Comparison of ENCODE assay signal across 30 cellular contexts in genomic region chr20:61268024-61268423, GRCh38. TPM values are rescaled to one million over a fixed set of nuclear protein-coding genes. Genes with fewer than 3 reads are reported as not detected.
"Had no signal": no experiment of that assay in that cellular context is flagged by ENCODE, and none has a peak within 500 bp of the region (broad histone marks: within the 10 kb centered on the region; RNA-seq: fewer than 3 reads in every experiment).

No MANE protein-coding gene starts in this region.

- H3K36me3 ChIP-seq: adrenal gland, ascending aorta, breast epithelium, cardiac muscle cell, WERI-Rb-1 had no signal

- DNase-seq: activated B cell treated with CpG ODN at 0.5 μM for 24 hours; activated CD4-positive, alpha-beta memory T cell treated with anti-CD3 and anti-CD28 coated beads for 36 hours; activated CD4-positive, alpha-beta T cell treated with anti-CD3 and anti-CD28 coated beads for 48 hours; activated CD4-positive, alpha-beta T cell treated with anti-CD3 and anti-CD28 coated beads, Interleukin-2, amount 50 U/mL, for 1 hour; activated CD8-positive, alpha-beta memory T cell treated with anti-CD3 and anti-CD28 coated beads, Interleukin-2, amount 10 ng/mL, durations not matched to agents 7 days and 5 days; activated CD8-positive, alpha-beta memory T cell treated with anti-CD3 and anti-CD28 coated beads, Interleukin-2, amount 50 U/mL, for 4 hours; activated CD8-positive, alpha-beta T cell treated with anti-CD3 and anti-CD28 coated beads, Interleukin-2, amount 10 ng/mL, durations not matched to agents 7 days and 5 days; activated effector memory CD4-positive, alpha-beta T cell treated with anti-CD3 and anti-CD28 coated beads, Interleukin-2, amount 50 U/mL, for 16 hours; activated naive CD4-positive, alpha-beta T cell treated with anti-CD3 and anti-CD28 coated beads for 36 hours; activated naive CD8-positive, alpha-beta T cell treated with anti-CD3 and anti-CD28 coated beads for 36 hours; activated naive CD8-positive, alpha-beta T cell treated with anti-CD3 and anti-CD28 coated beads, Interleukin-2, amount 50 U/mL, for 24 hours; activated T-cell treated with anti-CD3 and anti-CD28 coated beads, Interleukin-2, amount 50 U/mL, for 1 hour; activated T-cell treated with anti-CD3 and anti-CD28 coated beads, Interleukin-2, amount 50 U/mL, for 48 hours; adrenal gland; amygdala; dorsolateral prefrontal cortex; effector memory CD4-positive, alpha-beta T cell; endodermal cell; foreskin fibroblast; T-helper 2 cell; WERI-Rb-1 had no signal

- H3K4me3 ChIP-seq: adrenal gland, ascending aorta, breast epithelium, cardiac muscle cell, coronary artery, dorsolateral prefrontal cortex had no signal

- H3K27ac ChIP-seq: adrenal gland, ascending aorta, breast epithelium, cardiac muscle cell, coronary artery, dorsolateral prefrontal cortex, WERI-Rb-1 had no signal

- H3K27me3 ChIP-seq: ascending aorta, cardiac muscle cell had no signal

- H3K4me1 ChIP-seq: adrenal gland, ascending aorta, breast epithelium had no signal

- H3K9me3 ChIP-seq: adrenal gland, ascending aorta, breast epithelium had no signal

RNA-seq across cellular contexts. Expression of gene CDH4, which starts 16.0 kb away (rescaled TPM):
- total RNA-seq: activated B cell treated with CpG ODN at 0.5 μM for 24 hours; activated CD8-positive, alpha-beta memory T cell treated with anti-CD3 and anti-CD28 coated beads for 36 hours; activated T-helper 1 cell treated with anti-CD3 and anti-CD28 coated beads, Interleukin-12 subunit alpha, Interleukin-12 subunit beta, Interleukin-2, Interleukin-4 antibody, amounts not matched to agents 30 ng/mL and 10 ng/mL and 1 ng/mL, durations not matched to agents 14 hours and 24 hours and 36 hours; activated T-helper 2 cell treated with anti-CD3 and anti-CD28 coated beads, Interferon-gamma antibody, Interleukin-2, Interleukin-4, amounts not matched to agents 10 μg/mL and 5 μg/mL and 100 μg/mL, durations not matched to agents 14 hours and 24 hours and 36 hours; ascending aorta; esophagus mucosa; T-helper 1 cell treated with Interleukin-12 subunit alpha and Interleukin-12 subunit beta and Interleukin-4 antibody, amounts not matched to agents 30 ng/mL and 1 ng/mL, for 36 hours had no signal
